1 cellular context compared by ENCODE assay signal in the genomic region with DNA sequence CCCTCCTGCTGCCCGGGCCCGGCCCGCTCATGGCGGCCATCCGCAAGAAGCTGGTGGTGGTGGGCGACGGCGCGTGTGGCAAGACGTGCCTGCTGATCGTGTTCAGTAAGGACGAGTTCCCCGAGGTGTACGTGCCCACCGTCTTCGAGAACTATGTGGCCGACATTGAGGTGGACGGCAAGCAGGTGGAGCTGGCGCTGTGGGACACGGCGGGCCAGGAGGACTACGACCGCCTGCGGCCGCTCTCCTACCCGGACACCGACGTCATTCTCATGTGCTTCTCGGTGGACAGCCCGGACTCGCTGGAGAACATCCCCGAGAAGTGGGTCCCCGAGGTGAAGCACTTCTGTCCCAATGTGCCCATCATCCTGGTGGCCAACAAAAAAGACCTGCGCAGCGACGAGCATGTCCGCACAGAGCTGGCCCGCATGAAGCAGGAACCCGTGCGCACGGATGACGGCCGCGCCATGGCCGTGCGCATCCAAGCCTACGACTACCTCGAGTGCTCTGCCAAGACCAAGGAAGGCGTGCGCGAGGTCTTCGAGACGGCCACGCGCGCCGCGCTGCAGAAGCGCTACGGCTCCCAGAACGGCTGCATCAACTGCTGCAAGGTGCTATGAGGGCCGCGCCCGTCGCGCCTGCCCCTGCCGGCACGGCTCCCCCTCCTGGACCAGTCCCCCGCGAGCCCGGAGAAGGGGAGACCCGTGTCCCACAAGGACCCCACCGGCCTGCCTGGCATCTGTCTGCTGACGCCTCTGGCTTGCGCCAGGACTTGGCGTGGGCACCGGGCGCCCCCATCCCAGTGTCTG.
A peak's percentile ranks its signal among the peaks of the same experiment; 100 is the strongest.
TF ChIP-seq lines count a peak whose summit lies in the region.

No MANE protein-coding gene starts in this region.

TF ChIP-seq in K562, 482 proteins besides CTCF, POLR2A, EP300 and RAD21 (continued from another document):
- TF ChIP-seq, protein P1, sequence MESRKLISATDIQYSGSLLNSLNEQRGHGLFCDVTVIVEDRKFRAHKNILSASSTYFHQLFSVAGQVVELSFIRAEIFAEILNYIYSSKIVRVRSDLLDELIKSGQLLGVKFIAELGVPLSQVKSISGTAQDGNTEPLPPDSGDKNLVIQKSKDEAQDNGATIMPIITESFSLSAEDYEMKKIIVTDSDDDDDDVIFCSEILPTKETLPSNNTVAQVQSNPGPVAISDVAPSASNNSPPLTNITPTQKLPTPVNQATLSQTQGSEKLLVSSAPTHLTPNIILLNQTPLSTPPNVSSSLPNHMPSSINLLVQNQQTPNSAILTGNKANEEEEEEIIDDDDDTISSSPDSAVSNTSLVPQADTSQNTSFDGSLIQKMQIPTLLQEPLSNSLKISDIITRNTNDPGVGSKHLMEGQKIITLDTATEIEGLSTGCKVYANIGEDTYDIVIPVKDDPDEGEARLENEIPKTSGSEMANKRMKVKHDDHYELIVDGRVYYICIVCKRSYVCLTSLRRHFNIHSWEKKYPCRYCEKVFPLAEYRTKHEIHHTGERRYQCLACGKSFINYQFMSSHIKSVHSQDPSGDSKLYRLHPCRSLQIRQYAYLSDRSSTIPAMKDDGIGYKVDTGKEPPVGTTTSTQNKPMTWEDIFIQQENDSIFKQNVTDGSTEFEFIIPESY (CRISPR knock-in tag; IDR thresholded peaks at IDR 0.05): peak; percentile 77
- TF ChIP-seq, protein P2, sequence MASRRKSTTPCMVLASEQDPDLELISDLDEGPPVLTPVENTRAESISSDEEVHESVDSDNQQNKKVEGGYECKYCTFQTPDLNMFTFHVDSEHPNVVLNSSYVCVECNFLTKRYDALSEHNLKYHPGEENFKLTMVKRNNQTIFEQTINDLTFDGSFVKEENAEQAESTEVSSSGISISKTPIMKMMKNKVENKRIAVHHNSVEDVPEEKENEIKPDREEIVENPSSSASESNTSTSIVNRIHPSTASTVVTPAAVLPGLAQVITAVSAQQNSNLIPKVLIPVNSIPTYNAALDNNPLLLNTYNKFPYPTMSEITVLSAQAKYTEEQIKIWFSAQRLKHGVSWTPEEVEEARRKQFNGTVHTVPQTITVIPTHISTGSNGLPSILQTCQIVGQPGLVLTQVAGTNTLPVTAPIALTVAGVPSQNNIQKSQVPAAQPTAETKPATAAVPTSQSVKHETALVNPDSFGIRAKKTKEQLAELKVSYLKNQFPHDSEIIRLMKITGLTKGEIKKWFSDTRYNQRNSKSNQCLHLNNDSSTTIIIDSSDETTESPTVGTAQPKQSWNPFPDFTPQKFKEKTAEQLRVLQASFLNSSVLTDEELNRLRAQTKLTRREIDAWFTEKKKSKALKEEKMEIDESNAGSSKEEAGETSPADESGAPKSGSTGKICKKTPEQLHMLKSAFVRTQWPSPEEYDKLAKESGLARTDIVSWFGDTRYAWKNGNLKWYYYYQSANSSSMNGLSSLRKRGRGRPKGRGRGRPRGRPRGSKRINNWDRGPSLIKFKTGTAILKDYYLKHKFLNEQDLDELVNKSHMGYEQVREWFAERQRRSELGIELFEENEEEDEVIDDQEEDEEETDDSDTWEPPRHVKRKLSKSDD (conservative IDR thresholded peaks at IDR 0.05; ENCODE audit: low read length): no peak
- TF ChIP-seq SP1 (CRISPR knock-in tag; IDR thresholded peaks at IDR 0.05) (0 out of 2 replicates have a peak, but pooled peaks have one; percentile 40), POLR2G (IDR thresholded peaks at IDR 0.05; ENCODE audit: low read depth, low read length) (0 out of 2 replicates have a peak, but pooled peaks have one; percentile 31), COPS2 (conservative IDR thresholded peaks at IDR 0.05) (no peak), ZNF282 (CRISPR knock-in tag; IDR thresholded peaks at IDR 0.05) (peak; percentile 78; the same call in 1 of the 2 replicates), ZNF146 (CRISPR knock-in tag; IDR thresholded peaks at IDR 0.05; ENCODE audit: unreplicated experiment) (no peak), ATF1 (CRISPR knock-in tag; IDR thresholded peaks at IDR 0.05) (no peak), ATF1 (tag; IDR thresholded peaks at IDR 0.05) (no peak), ELF1 (tag; IDR thresholded peaks at IDR 0.05) (no peak), MLLT1 (IDR thresholded peaks at IDR 0.05) (peak in 1 of 2 experiments; percentile 48; a peak in 1 of 4 replicates), POLR3G (IDR thresholded peaks at IDR 0.05; ENCODE audit: extremely low read depth, insufficient read length, insufficient replicate concordance) (no peak), ZBED1 (IDR thresholded peaks at IDR 0.05) (no peak)
